Comparison of ENCODE assay signal across 11 cellular contexts in the genomic region with DNA sequence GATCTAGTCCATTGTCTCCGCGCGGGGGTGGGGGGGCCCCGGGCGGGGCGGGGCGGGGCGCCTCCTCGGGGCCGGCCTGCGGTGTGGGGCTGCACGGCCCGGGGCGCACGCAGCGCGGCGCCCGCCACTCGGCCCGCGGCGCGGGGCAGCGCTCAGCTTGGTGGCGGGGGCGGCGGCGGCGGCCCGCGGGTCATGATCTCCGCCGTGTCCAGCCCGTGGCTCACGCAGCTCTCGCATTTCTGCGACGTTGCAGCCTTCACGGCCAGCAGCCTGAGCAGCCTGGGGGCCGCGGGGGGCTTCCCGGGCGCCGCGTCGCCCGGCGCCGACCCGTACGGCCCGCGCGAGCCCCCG. TPM values are rescaled to one million over a fixed set of nuclear protein-coding genes. Genes with fewer than 3 reads are reported as not detected.
DNase-seq lines count a peak whose midpoint lies in the region; ATAC-seq and TF ChIP-seq lines count a peak whose summit lies in the region.
"Had no signal": no experiment of that assay in that cellular context is flagged by ENCODE, and none has a peak within 500 bp of the region (broad histone marks: within the 10 kb centered on the region; RNA-seq: fewer than 3 reads in every experiment).

A gene (plus strand): TSS at position 127 of the 351 bp plus-strand sequence. CDS start 66 bp downstream, at position 193.

- TF ChIP-seq POLR2A in esophagus muscularis mucosa (IDR thresholded peaks at IDR 0.05; ENCODE audit: low read depth), result no peak

- peak within 1 kb of the TSS; percentile 78 for H3K4me3 ChIP-seq in PC-3 (ENCODE audit: low read length)
- peak within 1 kb of the TSS; percentile 33 to 47 (median 36) for H3K4me3 ChIP-seq in esophagus muscularis mucosa
- H3K4me3 ChIP-seq in skeletal muscle tissue (ENCODE audit: low read length in 3 of 3), result peak within 1 kb of the TSS; percentile 66 to 81 (median 67)

- H3K9ac ChIP-seq in PC-3 (ENCODE audit: low read length) (peak within 1 kb of the TSS; percentile 83), skeletal muscle tissue (ENCODE audit: low read depth in 1 of 3, low read length in 3 of 3) (peak within 1 kb of the TSS; percentile 75 to 91 (median 81))

- peak within 1 kb of the TSS; percentile 77 for H2AFZ ChIP-seq in PC-3 (ENCODE audit: low read length)

- CTCF ChIA-PET in PC-3 (lab: Charles Lee), result no interaction called here

- no CpG with 5 or more reads among the region's 56 CpGs for WGBS in esophagus muscularis mucosa

- H4K20me1 ChIP-seq in PC-3 (ENCODE audit: low read length), result no peaks in the 10 kb centered on the region

- H3K79me2 ChIP-seq in PC-3 (ENCODE audit: low read length), result peaks cover 32% of the 10 kb centered on the region

- H3K27me3 ChIP-seq in PC-3 (ENCODE audit: low read length), result no peaks in the 10 kb centered on the region
- peaks cover 1 to 95% (median 63%) of the 10 kb centered on the region in 4 donors for H3K27me3 ChIP-seq in esophagus muscularis mucosa
- peaks cover 11 to 46% (median 21%) of the 10 kb centered on the region in 3 donors for H3K27me3 ChIP-seq in skeletal muscle tissue (ENCODE audit: control insufficient read depth in 3 of 3, insufficient read depth in 3 of 3, low read length in 3 of 3)

- ATAC-seq in PC-3 (peak; percentile 18), GM18909 (IDR thresholded peaks at IDR 0.05; ENCODE audit: poor library complexity, unreplicated experiment) (no peak)

- no peaks in the 10 kb centered on the region for H3K36me3 ChIP-seq in PC-3 (ENCODE audit: low read depth, low read length)
- H3K36me3 ChIP-seq in esophagus muscularis mucosa, result no peaks in the 10 kb centered on the region
- peaks cover 0 to 3% (median 3%) of the 10 kb centered on the region in 3 donors for H3K36me3 ChIP-seq in skeletal muscle tissue (ENCODE audit: control insufficient read depth in 3 of 3, insufficient read depth in 3 of 3, low read length in 3 of 3)
- H3K36me3 ChIP-seq: neutrophil had no signal

- peak within 1 kb of the TSS; percentile 98 for H3K4me2 ChIP-seq in PC-3 (ENCODE audit: low read length)

- no peaks in the 10 kb centered on the region for H3K9me2 ChIP-seq in PC-3 (replicated peaks; ENCODE audit: low read length)

- no peaks in the 10 kb centered on the region for H3K9me3 ChIP-seq in PC-3 (ENCODE audit: low read length)
- H3K9me3 ChIP-seq in esophagus muscularis mucosa, result no peaks in the 10 kb centered on the region
- no peaks in the 10 kb centered on the region for H3K9me3 ChIP-seq in skeletal muscle tissue (ENCODE audit: control insufficient read depth in 3 of 3, low read length in 3 of 3)
- H3K9me3 ChIP-seq: neutrophil had no signal

- peaks cover 7% of the 10 kb centered on the region; the same call in 1 of the 2 replicates for H3K4me1 ChIP-seq in PC-3 (ENCODE audit: insufficient read depth, low read length)
- peaks cover 0 to 47% (median 45%) of the 10 kb centered on the region in 4 donors for H3K4me1 ChIP-seq in esophagus muscularis mucosa
- H3K4me1 ChIP-seq in skeletal muscle tissue (ENCODE audit: control insufficient read depth in 3 of 3, insufficient read depth in 3 of 3, low read length in 3 of 3), result peaks cover 8 to 12% (median 12%) of the 10 kb centered on the region in 3 donors

- no peak for TF ChIP-seq EP300 in esophagus muscularis mucosa (IDR thresholded peaks at IDR 0.05)

- POLR2A ChIA-PET in PC-3 (lab: Charles Lee; ENCODE audit: unreplicated experiment), result no interaction called here

- intact Hi-C loops in PC-3 (cut with micrococcal nuclease) (loop anchor here (10.0 kb wide), 1 partner anchor 94 kb away; a partner anchor contains a TSS), esophagus muscularis mucosa (cut with DNase I) (loop anchor here (10.0 kb wide), 1 partner anchor 84 kb away; no protein-coding TSS in a partner anchor)

- no peaks in the 10 kb centered on the region for H3F3A ChIP-seq in PC-3 (ENCODE audit: low read length, unreplicated experiment)

- DNase-seq in DMS 273 (lab: John Stamatoyannopoulos, UW; ENCODE audit: unreplicated experiment) (peak; percentile 36), DMS 273 treated with DMSO at 0.1 percent for 48 hours (lab: John Stamatoyannopoulos, UW) (no peak), PC-3 (peak; percentile 7), esophagus muscularis mucosa (ENCODE audit: extremely low spot score) (no peak), hypothalamus (lab: John Stamatoyannopoulos, UW) (no peak)
- no peak for DNase-seq in stimulated activated naive CD4-positive, alpha-beta T cell (lab: John Stamatoyannopoulos, UW)
- DNase-seq: activated CD4-positive, alpha-beta T cell treated with anti-CD3 and anti-CD28 coated beads, Interleukin-2, amount 50 U/mL, for 1 hour had no signal

- H3K27ac ChIP-seq in PC-3 (ENCODE audit: low read length) (0 out of 2 replicates have a peak within 1 kb of the TSS, but pooled peaks have one; percentile 1), esophagus muscularis mucosa (replicated peaks in 1 of 4) (no peak within 1 kb of the TSS), skeletal muscle tissue (ENCODE audit: low read depth, low read length) (peak within 1 kb of the TSS; percentile 38)
- H3K27ac ChIP-seq: 22Rv1, neutrophil had no signal

- TF ChIP-seq CTCF in PC-3 (conservative IDR thresholded peaks at IDR 0.05; ENCODE audit: low read depth, low read length), result no peak
- TF ChIP-seq CTCF in esophagus muscularis mucosa (IDR thresholded peaks at IDR 0.05), result no peak

- BruUV-seq in PC-3 (replicated peaks; lab: Mats Ljungman, UMichigan), result no TSS peak

RNA-seq across cellular contexts. Expression of the gene that starts here (rescaled TPM):
- 15.9 and 18.6 TPM in 2 replicates for total RNA-seq in PC-3 (2014; rRNA removed)
- total RNA-seq in esophagus muscularis mucosa, result 1 to 10 TPM; 1.4 to 2.5 (median 1.8) TPM
- total RNA-seq in skeletal muscle tissue, result 4.2 TPM

Comparison
In these comparisons a context has a peak if more than half of its experiments do, and no peak if none do; other contexts are left out.
1. DNase-seq: peak in DMS 273 (single experiment) and PC-3 (single experiment); none in DMS 273 treated with DMSO at 0.1 percent for 48 hours (single experiment), esophagus muscularis mucosa (single experiment), hypothalamus (0 of 51) and stimulated activated naive CD4-positive, alpha-beta T cell (0 of 6).
2. H3K27ac ChIP-seq: peak in PC-3 (single experiment) and skeletal muscle tissue (single experiment); none in esophagus muscularis mucosa (0 of 4).
3. Peak in every context shown above with its lines, with median percentiles within 50 percentile points of each other: H3K4me3 ChIP-seq.